Comparison of ENCODE assay signal across 19 cellular contexts in the genomic region with DNA sequence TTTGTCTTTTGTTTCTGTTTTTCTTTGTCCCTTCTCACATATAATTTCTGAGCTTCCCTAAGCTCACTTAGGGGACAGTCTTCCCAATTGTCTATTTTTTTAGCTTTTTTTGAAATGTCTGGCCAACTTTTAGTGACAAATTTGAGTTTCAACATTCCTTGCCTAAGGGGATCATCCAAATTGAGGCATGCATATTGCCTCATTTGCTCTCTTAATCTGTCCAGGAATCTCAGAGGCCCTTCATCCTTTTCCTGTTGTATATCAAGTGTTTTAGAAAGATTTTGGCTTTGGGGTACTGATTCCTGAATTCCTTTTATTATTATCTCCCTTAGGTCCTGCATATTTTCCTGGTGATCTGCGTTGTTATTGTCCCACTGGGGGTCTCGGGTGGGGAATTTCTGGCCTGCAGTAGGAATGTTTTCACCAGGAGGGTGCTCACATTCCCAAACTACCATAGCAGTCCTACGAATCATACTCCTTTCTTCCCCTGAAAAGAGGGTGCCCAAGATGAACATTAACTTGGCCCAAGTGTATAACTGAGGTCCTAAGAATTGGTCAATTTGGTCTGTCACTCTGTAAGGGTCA. TPM values are rescaled to one million over a fixed set of nuclear protein-coding genes. Genes with fewer than 3 reads are reported as not detected.
"Had no signal": no experiment of that assay in that cellular context is flagged by ENCODE, and none has a peak within 500 bp of the region (broad histone marks: within the 10 kb centered on the region; RNA-seq: fewer than 3 reads in every experiment).

No MANE protein-coding gene starts in this region.

- H3K4me3 ChIP-seq: dorsolateral prefrontal cortex, ovary, right lobe of liver, testis, upper lobe of right lung had no signal

- H3K9me3 ChIP-seq: ovary, right lobe of liver, testis, upper lobe of right lung had no signal

- H3K27me3 ChIP-seq: dorsolateral prefrontal cortex, ovary, right lobe of liver, testis, upper lobe of right lung had no signal

- H3K4me1 ChIP-seq: testis, upper lobe of right lung had no signal

- DNase-seq: activated CD4-positive, alpha-beta memory T cell treated with anti-CD3 and anti-CD28 coated beads, Interleukin-2, amount 10 ng/mL, durations not matched to agents 7 days and 5 days; activated CD4-positive, alpha-beta T cell treated with anti-CD3 and anti-CD28 coated beads for 4 hours; activated effector memory CD4-positive, alpha-beta T cell treated with anti-CD3 and anti-CD28 coated beads, Interleukin-2, amount 50 U/mL, for 16 hours; activated T-cell treated with anti-CD3 and anti-CD28 coated beads, Interleukin-2, amount 50 U/mL, for 48 hours; dorsolateral prefrontal cortex; erythroblast; hypothalamus; ovary; right lobe of liver; stimulated activated naive CD8-positive, alpha-beta T cell treated with anti-CD3 and anti-CD28 coated beads, Interleukin-15, amount 100 ng/mL, for 72 hours; T-helper 17 cell; testis; upper lobe of right lung had no signal

- H3K36me3 ChIP-seq: ovary, right lobe of liver, upper lobe of right lung had no signal

- H3K27ac ChIP-seq: dorsolateral prefrontal cortex, ovary, right lobe of liver, testis, upper lobe of right lung had no signal

RNA-seq across cellular contexts. Expression of gene AADACL3, which starts 4.4 kb away (rescaled TPM):
- total RNA-seq: activated CD4-positive, alpha-beta memory T cell treated with anti-CD3 and anti-CD28 coated beads, Interleukin-2, amount 10 ng/mL, durations not matched to agents 7 days and 5 days; cardiac septum; dorsolateral prefrontal cortex; myocyte; neural crest cell; ovary; pulmonary artery endothelial cell; right lobe of liver; T-helper 17 cell; testis; upper lobe of right lung had no signal
- polyA plus RNA-seq: ovary had no signal

RNA-seq across cellular contexts. Expression of gene CFAP107, which starts 34.5 kb away (rescaled TPM):
- total RNA-seq: activated CD4-positive, alpha-beta memory T cell treated with anti-CD3 and anti-CD28 coated beads, Interleukin-2, amount 10 ng/mL, durations not matched to agents 7 days and 5 days; cardiac septum; mesenteric fat pad; myocyte; neural crest cell; pulmonary artery endothelial cell; right lobe of liver; T-helper 17 cell; upper lobe of right lung; WTC11 had no signal
- polyA plus RNA-seq: ovary had no signal
